In the genomic region with DNA sequence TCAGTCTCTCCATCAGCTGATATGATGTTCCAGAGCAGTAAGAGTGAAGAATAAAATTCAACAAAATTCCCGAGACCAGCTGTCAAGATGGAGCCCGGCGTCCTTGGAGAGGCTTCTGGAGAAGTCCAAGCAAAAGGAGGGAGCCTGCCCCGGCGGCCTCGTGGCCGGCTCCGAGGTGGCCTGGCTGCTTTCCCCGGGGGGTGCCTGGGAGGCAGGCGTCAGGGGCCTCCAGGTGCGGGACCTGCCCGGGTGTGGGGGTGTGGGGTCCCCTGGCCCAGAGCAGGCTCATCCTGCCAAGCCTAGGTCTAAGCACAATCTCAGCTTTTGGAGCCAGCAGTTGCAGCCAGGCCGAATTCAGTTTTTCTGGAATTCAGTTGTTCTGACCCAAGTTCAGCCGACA, we compare ENCODE assay signal across 34 cellular contexts.
"Had no signal": no experiment of that assay in that cellular context is flagged by ENCODE, and none has a peak within 500 bp of the region (broad histone marks: within the 10 kb centered on the region; RNA-seq: fewer than 3 reads in every experiment).

No MANE protein-coding gene starts in this region.

- H3K4me2 ChIP-seq: KMS-11 had no signal

- H3K9me3 ChIP-seq: MG63 had no signal

- H3K27me3 ChIP-seq: MG63 had no signal

- H3K27ac ChIP-seq: KMS-11 had no signal

- H3K36me3 ChIP-seq: MG63 had no signal

- H3K4me3 ChIP-seq: MG63 had no signal

- DNase-seq: Karpas-422, MG63, MM.1S, MV-4-11, NCI-H1048, NCI-H1092, NCI-H1092 treated with DMSO at 0.1 percent for 48 hours, NCI-H1105, NCI-H1105 treated with DMSO at 0.1 percent for 48 hours, NCI-H1417, NCI-H1417 treated with DMSO at 0.1 percent for 48 hours, NCI-H1436, NCI-H1436 treated with DMSO at 0.1 percent for 48 hours, NCI-H146, NCI-H1694, NCI-H1694 treated with DMSO at 0.1 percent for 48 hours, NCI-H187, NCI-H187 treated with DMSO at 0.1 percent for 48 hours, NCI-H1930, NCI-H2029, NCI-H2029 treated with DMSO at 0.1 percent for 48 hours, NCI-H2081, NCI-H2081 treated with DMSO at 0.1 percent for 48 hours, NCI-H2107, NCI-H2171, NCI-H2171 treated with DMSO at 0.1 percent for 48 hours, NCI-H2227 treated with DMSO at 0.1 percent for 48 hours, NCI-H226, NCI-H345, NCI-H446, NCI-H446 treated with DMSO at 0.1 percent for 48 hours, NCI-H510A, NCI-H510A treated with DMSO at 0.1 percent for 48 hours had no signal

- H3K9ac ChIP-seq: KMS-11 had no signal
